Comparison of ENCODE assay signal across 7 cellular contexts in the genomic region with DNA sequence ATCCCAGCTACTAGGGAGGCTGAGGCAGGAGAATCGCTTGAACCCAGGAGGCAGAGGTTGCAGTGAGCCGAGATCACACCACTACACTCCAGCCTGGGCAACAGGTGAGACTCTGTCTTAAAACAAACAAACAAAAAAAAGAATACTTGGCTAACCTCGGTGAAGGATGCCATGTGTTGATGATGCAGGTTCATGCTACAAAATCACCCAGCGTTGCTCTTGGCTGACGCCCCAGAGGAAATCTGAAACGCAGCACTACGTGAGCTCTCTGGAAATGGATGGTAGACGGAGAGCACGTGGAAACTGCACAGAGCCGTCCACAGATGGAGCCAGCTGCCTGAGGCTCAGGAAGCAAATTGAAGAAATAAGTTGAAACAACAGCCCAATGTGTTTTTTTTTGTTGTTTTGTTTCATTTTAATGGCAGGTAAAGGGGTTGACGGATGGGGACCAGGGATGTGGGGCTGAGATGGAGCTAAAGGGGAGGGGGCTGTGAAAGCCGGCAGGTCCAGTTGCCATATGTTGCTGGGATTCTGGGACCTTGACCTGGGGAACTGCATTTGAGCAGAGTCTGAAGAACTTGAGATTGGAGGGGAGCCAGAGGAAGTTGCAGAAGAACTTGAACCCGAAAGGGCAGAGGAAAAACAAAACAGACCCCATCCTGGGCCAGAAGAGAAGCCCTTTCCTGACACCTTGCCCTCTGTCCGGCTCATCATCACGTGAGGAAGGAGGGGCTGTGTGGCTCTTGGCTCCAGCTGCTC. TPM values are rescaled to one million over a fixed set of nuclear protein-coding genes. Genes with fewer than 3 reads are reported as not detected.
DNase-seq lines count a peak whose midpoint lies in the region; ATAC-seq, FAIRE-seq and TF ChIP-seq lines count a peak whose summit lies in the region.

No MANE protein-coding gene starts in this region.

- DNase-seq in GM04503 (ENCODE audit: low read depth) (peak; percentile 35), NCI-H510A treated with DMSO at 0.1 percent for 48 hours (lab: John Stamatoyannopoulos, UW) (peak; percentile 56), bronchial epithelial cell (ENCODE audit: low read depth) (peak; percentile 77), mucosa of descending colon (peak in 2 of 3 donors; percentile 45 to 59), islet precursor cell (no peak)
- DNase-seq in NK-92 treated with Interleukin-12 subunit alpha and Interleukin-12 subunit beta, amount 100 ng/mL, for 24 hours (lab: John Stamatoyannopoulos, UW) = no peak

- H3K36me3 ChIP-seq in bronchial epithelial cell (ENCODE audit: control insufficient read depth, insufficient read depth, low read length) (no peaks in the 10 kb centered on the region), mucosa of descending colon (ENCODE audit: low read depth) (no peaks in the 10 kb centered on the region)

- no peak for FAIRE-seq in bronchial epithelial cell (lab: Jason Lieb, UNC)

- TF ChIP-seq CTCF in bronchial epithelial cell (IDR thresholded peaks at IDR 0.05; ENCODE audit: insufficient read depth, low read length, severe bottlenecking) (peak; percentile 61), mucosa of descending colon (IDR thresholded peaks at IDR 0.05) (no peak)

- H3K4me3 ChIP-seq in bronchial epithelial cell (ENCODE audit: low read depth, low read length) (no peak overlapping the region), mucosa of descending colon (no peak overlapping the region)

- ATAC-seq in GM21825 (IDR thresholded peaks at IDR 0.05; ENCODE audit: unreplicated experiment) = peak; percentile 63
- peak; percentile 90 for ATAC-seq in mucosa of descending colon

- intact Hi-C loops in mucosa of descending colon (cut with DNase I, micrococcal nuclease) = loop anchor here in 1 of 2 donors (5.0 kb wide), 1 partner anchor 256 kb away; no protein-coding TSS in a partner anchor

- H3K9me3 ChIP-seq in mucosa of descending colon = no peaks in the 10 kb centered on the region

- H3K4me1 ChIP-seq in mucosa of descending colon (ENCODE audit: low read depth) = peaks cover 4% of the 10 kb centered on the region

- no peaks in the 10 kb centered on the region for H3K27me3 ChIP-seq in bronchial epithelial cell (ENCODE audit: control insufficient read depth, insufficient read depth, low read length)

RNA-seq across cellular contexts. Expression of gene MANBAL, which starts 12.8 kb away (rescaled TPM):
- 14.8 and 21.1 TPM in 2 replicates for total RNA-seq in bronchial epithelial cell
- 10 to 100 TPM; 38.3 to 49.2 (median 43.2) TPM for total RNA-seq in mucosa of descending colon

RNA-seq across cellular contexts. Expression of gene GHRH, which starts 15.1 kb away (rescaled TPM):
- total RNA-seq in bronchial epithelial cell = not detected in 2 replicates
- total RNA-seq in mucosa of descending colon = not detected

Comparison
In these comparisons a context has a peak if more than half of its experiments do, and no peak if none do; other contexts are left out.
1. DNase-seq: peak in GM04503 (single experiment), NCI-H510A treated with DMSO at 0.1 percent for 48 hours (single experiment), bronchial epithelial cell (single experiment) and mucosa of descending colon (2 of 3); none in islet precursor cell (single experiment) and NK-92 treated with Interleukin-12 subunit alpha and Interleukin-12 subunit beta, amount 100 ng/mL, for 24 hours (single experiment).